ENCODE assay signal across 25 cellular contexts in the genomic region with DNA sequence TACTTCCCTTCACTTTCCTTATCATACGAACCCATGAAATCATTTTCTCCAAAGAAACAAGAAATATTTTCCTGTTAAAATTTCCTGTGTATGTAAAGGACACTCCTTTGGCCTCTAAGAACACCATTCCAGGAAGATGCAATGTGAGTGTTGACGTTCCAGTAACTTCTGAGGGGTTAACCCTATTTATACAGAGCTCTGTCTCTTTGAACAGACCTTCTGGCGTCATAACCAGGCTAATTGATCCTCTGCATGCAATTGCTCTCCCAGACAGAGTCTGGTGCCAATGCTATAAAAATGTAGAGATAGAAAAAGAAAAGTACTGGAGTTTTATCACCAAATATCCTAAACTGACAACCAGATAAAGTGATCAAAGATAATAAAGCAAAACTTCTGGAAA.
"Had no signal": no experiment of that assay in that cellular context is flagged by ENCODE, and none has a peak within 500 bp of the region (broad histone marks: within the 10 kb centered on the region; RNA-seq: fewer than 3 reads in every experiment).

No MANE protein-coding gene starts in this region.

- H3K4me3 ChIP-seq: esophagus squamous epithelium, gastrocnemius medialis, heart left ventricle, hepatocyte, left lung, ovary, psoas muscle, sigmoid colon, spleen, testis, tibial artery had no signal

- H3K9me3 ChIP-seq: esophagus squamous epithelium, gastrocnemius medialis, heart left ventricle, left lung, ovary, psoas muscle, sigmoid colon, spleen, testis, tibial artery had no signal

- H3K27ac ChIP-seq: esophagus squamous epithelium, gastrocnemius medialis, heart left ventricle, hepatocyte, left lung, ovary, psoas muscle, sigmoid colon, spleen, testis, tibial artery had no signal

- DNase-seq: cortex of kidney; effector memory CD8-positive, alpha-beta T cell; erythroblast; esophagus squamous epithelium; foreskin fibroblast; gastrocnemius medialis; heart left ventricle; kidney; left lung; mesendoderm; natural killer cell; occipital lobe; ovary; posterior cingulate gyrus; psoas muscle; right cardiac atrium; sigmoid colon; spleen; stimulated activated CD4-positive, alpha-beta T cell treated with anti-CD3 and anti-CD28 coated beads, Interleukin-4, amount 100 ng/mL, for 4 hours; stimulated activated naive CD8-positive, alpha-beta T cell treated with anti-CD3 and anti-CD28 coated beads, Interleukin-15, Interleukin-2, amounts not matched to agents 100 U/mL and 50 U/mL, for 24 hours; substantia nigra; testis; tibial artery had no signal

- ATAC-seq: effector memory CD8-positive, alpha-beta T cell; gastrocnemius medialis; heart left ventricle; left lung; natural killer cell; psoas muscle; right cardiac atrium; stimulated activated memory B cell treated with anti-CD40 and anti-IgM and Interleukin-4, amounts not matched to agents 10 μg/mL and 1 μg/mL and 100 μg/mL, for 72 hours; stimulated activated naive CD8-positive, alpha-beta T cell treated with anti-CD3 and anti-CD28 coated beads, Interleukin-15, Interleukin-2, amounts not matched to agents 100 U/mL and 50 U/mL, for 24 hours had no signal

- H3K27me3 ChIP-seq: esophagus squamous epithelium, gastrocnemius medialis, heart left ventricle, hepatocyte, left lung, ovary, sigmoid colon, spleen, testis, tibial artery had no signal

- H3K4me2 ChIP-seq: hepatocyte had no signal

- H3K36me3 ChIP-seq: esophagus squamous epithelium, gastrocnemius medialis, heart left ventricle, left lung, ovary, sigmoid colon, spleen, tibial artery had no signal

- H3K4me1 ChIP-seq: esophagus squamous epithelium, left lung, testis, tibial artery had no signal

- H2AFZ ChIP-seq: hepatocyte had no signal

- H3K79me2 ChIP-seq: hepatocyte had no signal
